In the genomic region with DNA sequence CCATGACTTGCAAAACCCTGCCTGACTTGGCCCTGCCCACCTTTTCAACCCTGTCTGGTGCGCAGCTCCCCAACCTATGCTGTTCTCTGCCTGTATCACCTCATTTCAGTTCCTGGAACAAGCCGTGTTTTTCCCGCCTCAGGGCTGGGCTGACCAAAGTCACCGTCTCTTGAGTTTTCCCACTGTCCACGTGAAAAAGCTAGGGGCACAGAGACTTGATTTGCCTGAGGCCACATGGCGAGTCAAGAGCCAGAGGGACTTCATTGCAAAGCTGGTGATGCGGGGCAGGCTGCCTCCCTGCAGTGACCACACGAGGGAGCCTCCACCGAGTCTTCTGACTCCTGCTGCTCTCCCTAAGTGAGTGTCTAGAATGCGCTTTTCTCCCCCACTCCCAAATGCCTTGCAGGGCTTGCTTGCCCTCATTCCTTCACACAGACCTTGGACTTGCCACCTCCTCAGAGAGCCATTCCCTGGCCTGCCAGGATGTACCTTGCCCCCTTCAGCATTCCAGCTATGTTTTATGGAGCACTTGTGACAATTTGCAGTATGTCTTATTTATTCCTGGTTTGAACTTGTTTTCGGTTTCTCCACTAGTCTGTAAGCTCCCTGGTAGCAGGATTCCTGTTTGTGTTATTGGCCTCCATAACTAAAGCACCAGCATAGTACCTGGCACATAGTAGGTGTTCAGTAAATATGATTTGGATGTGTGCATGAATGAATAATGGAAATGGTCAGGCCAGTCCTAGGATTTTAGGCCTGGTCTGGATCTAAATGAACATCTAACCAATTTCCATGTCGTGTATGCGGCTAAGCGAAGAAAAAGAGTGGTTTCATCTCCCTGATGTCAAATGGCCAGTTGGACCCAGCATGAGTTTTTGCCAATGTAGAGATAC, we compare ENCODE assay signal across 8 cellular contexts.
DNase-seq lines count a peak whose midpoint lies in the region; ATAC-seq and TF ChIP-seq lines count a peak whose summit lies in the region.

No MANE protein-coding gene starts in this region.

- peak; percentile 65 for DNase-seq in AG08395 (ENCODE audit: low spot score)
- DNase-seq in GM10248 (ENCODE audit: extremely low spot score): peak; percentile 53
- peak; percentile 34 to 70 for DNase-seq in NCI-H1930 (lab: John Stamatoyannopoulos, UW)
- DNase-seq in activated CD4-positive, alpha-beta T cell treated with anti-CD3 and anti-CD28 coated beads for 48 hours: peak; percentile 56
- DNase-seq in foreskin fibroblast: peak; percentile 70 to 90
- DNase-seq in occipital lobe (lab: John Stamatoyannopoulos, UW): peak; percentile 11

- ATAC-seq in HG02763 (IDR thresholded peaks at IDR 0.05; ENCODE audit: unreplicated experiment): no peak
- ATAC-seq in GM21619 (IDR thresholded peaks at IDR 0.05; ENCODE audit: unreplicated experiment): no peak

- CTCF ChIA-PET in GM10248 (lab: Yijun Ruan, JAX): interaction anchor here (0.7 to 3.0 kb wide), 16 partner anchors 10 to 165 kb away, joined by 3 to 15 read pairs (median 4); no protein-coding TSS in a partner anchor

- POLR2A ChIA-PET in GM10248 (lab: Yijun Ruan, JAX): no interaction called here

- TF ChIP-seq CTCF in GM10248 (IDR thresholded peaks at IDR 0.05; ENCODE audit: control extremely low read depth, extremely low read depth, low read depth, missing control alignments) (peak; percentile 62), foreskin fibroblast (IDR thresholded peaks at IDR 0.05; ENCODE audit: low read depth, low read length) (peak; percentile 79)

- no peak overlapping the region for H3K4me3 ChIP-seq in foreskin fibroblast (ENCODE audit: low read depth in 1 of 2, low read length in 2 of 2)

Comparison
In these comparisons a context has a peak if more than half of its experiments do, and no peak if none do; other contexts are left out.
1. DNase-seq: peak in every context shown above with its lines; median percentile 80 in foreskin fibroblast; 65 in AG08395; 56 in activated CD4-positive, alpha-beta T cell treated with anti-CD3 and anti-CD28 coated beads for 48 hours; 53 in GM10248; 52 in NCI-H1930; 11 in occipital lobe.